23 cellular contexts compared by ENCODE assay signal in the genomic region with DNA sequence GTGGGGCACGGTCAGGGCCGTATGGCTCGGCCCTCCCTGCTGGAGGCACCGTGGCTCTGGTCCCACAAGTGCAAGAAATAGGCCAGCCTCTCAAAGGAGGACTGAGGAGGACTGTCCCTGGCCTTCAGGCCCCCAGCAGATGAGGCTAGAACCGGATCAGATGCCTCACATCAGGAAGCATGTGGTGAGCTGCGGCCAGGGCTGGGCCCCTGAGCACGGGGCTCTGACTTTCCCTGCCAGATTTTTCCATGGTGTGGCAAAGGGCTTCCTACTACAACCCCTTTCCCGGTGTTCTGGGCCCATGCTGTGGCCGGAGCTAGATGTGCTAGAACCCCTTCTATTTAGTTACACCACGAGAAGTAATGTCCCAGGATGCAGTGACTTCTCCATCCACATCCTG.
"Had no signal": no experiment of that assay in that cellular context is flagged by ENCODE, and none has a peak within 500 bp of the region (broad histone marks: within the 10 kb centered on the region; RNA-seq: fewer than 3 reads in every experiment).

No MANE protein-coding gene starts in this region.

- H3K27me3 Mint-ChIP-seq: activated naive CD8-positive, alpha-beta T cell treated with anti-CD3 and anti-CD28 coated beads, Interleukin-2, amount 50 U/mL, for 24 hours; activated T-cell treated with anti-CD3 and anti-CD28 coated beads, Interleukin-2, amount 50 U/mL, for 24 hours; activated T-helper 17 cell treated with anti-CD3 and anti-CD28 coated beads, Interleukin-2, amount 50 U/mL, for 72 hours; natural killer cell treated with Interleukin-12 subunit alpha and Interleukin-12 subunit beta and Interleukin-15 and Interleukin-18, amount 100 ng/mL, for 72 hours had no signal

- H3K4me1 Mint-ChIP-seq: activated naive CD8-positive, alpha-beta T cell treated with anti-CD3 and anti-CD28 coated beads, Interleukin-2, amount 50 U/mL, for 24 hours; activated T-helper 17 cell treated with anti-CD3 and anti-CD28 coated beads, Interleukin-2, amount 50 U/mL, for 72 hours had no signal

- H3K27ac ChIP-seq: body of pancreas, cardiac muscle cell, left ventricle myocardium inferior, sigmoid colon had no signal

- H3K27ac Mint-ChIP-seq: activated CD8-positive, alpha-beta T cell treated with anti-CD3 and anti-CD28 coated beads, Interleukin-2, amount 10 ng/mL, durations not matched to agents 7 days and 5 days; activated naive CD8-positive, alpha-beta T cell treated with anti-CD3 and anti-CD28 coated beads, Interleukin-2, amount 50 U/mL, for 24 hours; activated T-cell treated with anti-CD3 and anti-CD28 coated beads, Interleukin-2, amount 50 U/mL, for 24 hours; activated T-helper 17 cell treated with anti-CD3 and anti-CD28 coated beads, Interleukin-2, amount 50 U/mL, for 72 hours; natural killer cell treated with Interleukin-12 subunit alpha and Interleukin-12 subunit beta and Interleukin-15 and Interleukin-18, amount 100 ng/mL, for 72 hours had no signal

- H3K9me3 Mint-ChIP-seq: activated naive CD8-positive, alpha-beta T cell treated with anti-CD3 and anti-CD28 coated beads, Interleukin-2, amount 50 U/mL, for 24 hours; activated T-cell treated with anti-CD3 and anti-CD28 coated beads, Interleukin-2, amount 50 U/mL, for 24 hours; activated T-helper 17 cell treated with anti-CD3 and anti-CD28 coated beads, Interleukin-2, amount 50 U/mL, for 72 hours; natural killer cell treated with Interleukin-12 subunit alpha and Interleukin-12 subunit beta and Interleukin-15 and Interleukin-18, amount 100 ng/mL, for 72 hours had no signal

- H3K4me3 ChIP-seq: body of pancreas, cardiac muscle cell, left ventricle myocardium inferior, sigmoid colon, smooth muscle cell, thyroid gland had no signal

- DNase-seq: activated CD4-positive, alpha-beta T cell treated with anti-CD3 and anti-CD28 coated beads for 1 hour; activated CD4-positive, alpha-beta T cell treated with anti-CD3 and anti-CD28 coated beads, Interleukin-2, amount 50 U/mL, for 1 hour; activated CD8-positive, alpha-beta memory T cell treated with anti-CD3 and anti-CD28 coated beads, Interleukin-2, amount 50 U/mL, for 4 hours; activated CD8-positive, alpha-beta T cell treated with anti-CD3 and anti-CD28 coated beads, Interleukin-2, amount 10 ng/mL, durations not matched to agents 7 days and 5 days; activated naive CD4-positive, alpha-beta T cell treated with Interleukin-2 at 50 U/mL for 16 hours; activated naive CD8-positive, alpha-beta T cell treated with anti-CD3 and anti-CD28 coated beads, Interleukin-2, amount 50 U/mL, for 24 hours; activated T-cell treated with anti-CD3 and anti-CD28 coated beads, Interleukin-2, amount 50 U/mL, for 24 hours; dermis blood vessel endothelial cell; effector CD8-positive, alpha-beta T cell; foreskin melanocyte; kidney glomerular epithelial cell; left ventricle myocardium inferior; nucleus accumbens; sigmoid colon; stimulated activated CD4-positive, alpha-beta T cell treated with anti-CD3 and anti-CD28 coated beads, Interleukin-4, amount 100 ng/mL, for 1 hour; stimulated activated naive CD4-positive, alpha-beta T cell; T-helper 9 cell had no signal

- H3K4me3 Mint-ChIP-seq: activated CD8-positive, alpha-beta T cell treated with anti-CD3 and anti-CD28 coated beads, Interleukin-2, amount 10 ng/mL, durations not matched to agents 7 days and 5 days; activated naive CD8-positive, alpha-beta T cell treated with anti-CD3 and anti-CD28 coated beads, Interleukin-2, amount 50 U/mL, for 24 hours; activated T-cell treated with anti-CD3 and anti-CD28 coated beads, Interleukin-2, amount 50 U/mL, for 24 hours; activated T-helper 17 cell treated with anti-CD3 and anti-CD28 coated beads, Interleukin-2, amount 50 U/mL, for 72 hours; natural killer cell treated with Interleukin-12 subunit alpha and Interleukin-12 subunit beta and Interleukin-15 and Interleukin-18, amount 100 ng/mL, for 72 hours had no signal

- H3K36me3 Mint-ChIP-seq: natural killer cell treated with Interleukin-12 subunit alpha and Interleukin-12 subunit beta and Interleukin-15 and Interleukin-18, amount 100 ng/mL, for 72 hours had no signal
